ENCODE assay signal across 20 cellular contexts in the genomic region with DNA sequence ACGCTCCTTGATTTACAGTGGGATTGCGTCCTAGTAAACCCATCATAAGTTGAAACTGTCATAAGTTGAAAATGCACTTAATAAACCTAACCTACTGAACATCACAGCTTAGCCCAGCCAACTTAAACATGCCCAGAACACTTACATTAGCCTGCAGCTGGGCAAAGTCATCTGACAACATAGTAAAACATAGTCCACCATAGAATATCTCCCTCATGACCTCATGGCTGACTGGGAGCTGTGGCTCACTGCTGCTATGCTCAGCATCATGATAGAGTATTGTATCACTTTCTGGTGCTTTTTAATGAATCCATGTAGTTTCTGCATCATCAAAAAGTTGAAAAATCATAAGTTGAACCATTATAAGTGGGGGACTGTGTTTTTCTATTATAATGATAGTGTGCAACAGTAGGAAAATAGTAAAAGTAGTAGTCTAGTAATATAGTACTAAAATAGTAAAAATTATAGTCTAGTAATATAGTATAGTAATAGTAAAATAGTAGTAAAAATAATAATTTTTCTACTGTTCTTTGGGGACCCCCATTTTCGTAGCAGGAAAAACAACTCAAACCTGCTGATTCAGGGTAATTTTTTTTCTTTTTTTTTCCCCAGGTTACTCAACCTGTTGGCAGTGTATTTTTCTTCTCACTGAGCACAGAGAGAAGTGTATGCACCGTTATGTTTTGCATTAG.
DNase-seq lines count a peak whose midpoint lies in the region; ATAC-seq and TF ChIP-seq lines count a peak whose summit lies in the region.
"Had no signal": no experiment of that assay in that cellular context is flagged by ENCODE, and none has a peak within 500 bp of the region (broad histone marks: within the 10 kb centered on the region; RNA-seq: fewer than 3 reads in every experiment).

No MANE protein-coding gene starts in this region.

- no peak for TF ChIP-seq CTCF in LNCaP clone FGC (IDR thresholded peaks at IDR 0.05; ENCODE audit: control insufficient read depth, extremely low read depth, insufficient read depth)

- DNase-seq in Caki2 (ENCODE audit: low read depth), result peak; percentile 4
- peak; percentile 49 for DNase-seq in LNCaP clone FGC (ENCODE audit: low read depth)
- DNase-seq in cerebellum (ENCODE audit: low spot score), result peak; percentile 63
- peak; percentile 14 for DNase-seq in kidney tubule cell (ENCODE audit: low spot score)
- DNase-seq: activated CD8-positive, alpha-beta memory T cell treated with anti-CD3 and anti-CD28 coated beads, Interleukin-2, amount 50 U/mL, for 48 hours; MM.1S; naive thymus-derived CD8-positive, alpha-beta T cell; NCI-H774; SHP77 treated with DMSO at 0.1 percent for 48 hours; stimulated activated CD4-positive, alpha-beta T cell treated with anti-CD3 and anti-CD28 coated beads, Interleukin-1b, Interleukin-23, amount 100 ng/mL, for 48 hours; stimulated activated naive B cell treated with anti-CD40 and anti-IgM and Interleukin-4, amounts not matched to agents 10 μg/mL and 1 μg/mL and 100 μg/mL, for 72 hours; testis had no signal

- in situ Hi-C loops in Caki2 (cut with HindIII; ENCODE audit: low pct_unique_long_range_greater_than_20kb, low sequenced_read_pairs), result no loop called here

- H3K4me3 ChIP-seq in LNCaP clone FGC (ENCODE audit: low read depth, low read length), result no peak overlapping the region
- H3K4me3 ChIP-seq: adrenal gland, cardiac muscle cell, dorsolateral prefrontal cortex, testis had no signal

- TF ChIP-seq POLR2A in GM18505 (IDR thresholded peaks at IDR 0.05; ENCODE audit: borderline replicate concordance, extremely low read depth, insufficient read depth, insufficient read length), result no peak

- ATAC-seq in GM21367 (IDR thresholded peaks at IDR 0.05; ENCODE audit: unreplicated experiment) (no peak), HG02938 (IDR thresholded peaks at IDR 0.05; ENCODE audit: unreplicated experiment) (no peak), GM18519 (IDR thresholded peaks at IDR 0.05; ENCODE audit: low FRiP score, unreplicated experiment) (no peak), GM18505 (IDR thresholded peaks at IDR 0.05; ENCODE audit: unreplicated experiment) (no peak)
- ATAC-seq: left cardiac atrium; naive thymus-derived CD8-positive, alpha-beta T cell; stimulated activated naive B cell treated with anti-CD40 and anti-IgM and Interleukin-4, amounts not matched to agents 10 μg/mL and 1 μg/mL and 100 μg/mL, for 72 hours had no signal

Comparison
In these comparisons a context has a peak if more than half of its experiments do, and no peak if none do; other contexts are left out.
1. DNase-seq: peak in every context shown above with its lines; median percentile 63 in cerebellum; 49 in LNCaP clone FGC; 14 in kidney tubule cell; 4 in Caki2.